8 cellular contexts compared by ENCODE assay signal in genomic region chr9:71911061-71911907, GRCh38. TPM values are rescaled to one million over a fixed set of nuclear protein-coding genes. Genes with fewer than 3 reads are reported as not detected.
A peak's percentile ranks its signal among the peaks of the same experiment; 100 is the strongest.
DNase-seq lines count a peak whose midpoint lies in the region; TF ChIP-seq lines count a peak whose summit lies in the region.

Gene ABHD17B, minus strand, starts transcription at chr9:71911193. Its CDS starts 36,113 bp downstream, at chr9:71875080.
A gene with protein sequence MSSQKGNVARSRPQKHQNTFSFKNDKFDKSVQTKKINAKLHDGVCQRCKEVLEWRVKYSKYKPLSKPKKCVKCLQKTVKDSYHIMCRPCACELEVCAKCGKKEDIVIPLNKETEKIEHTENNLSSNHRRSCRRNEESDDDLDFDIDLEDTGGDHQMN (plus strand): TSS chr9:71911639. CDS start chr9:71911735, 96 bp downstream.

- H3K36me3 ChIP-seq in effector memory CD4-positive, alpha-beta T cell (ENCODE audit: control insufficient read depth, insufficient read depth, low read length) = no peaks in the 10 kb centered on the region

- peak within 1 kb of the TSS; percentile 74 for H3K27ac ChIP-seq in effector memory CD4-positive, alpha-beta T cell (ENCODE audit: insufficient read depth, low read length, poor library complexity, severe bottlenecking)

- DNase-seq in CMK (ENCODE audit: low read depth) (peak; percentile 79), GM20000 (ENCODE audit: low spot score) (peak; percentile 97), HT-29 (ENCODE audit: low spot score) (peak; percentile 99), NOMO-1 (lab: John Stamatoyannopoulos, UW; ENCODE audit: unreplicated experiment in 2 of 2) (peak; percentile 90 to 95), lung microvascular endothelial cell (ENCODE audit: low read depth in 2 of 2) (peak; percentile 99)
- peak; percentile 91 to 94 for DNase-seq in activated CD8-positive, alpha-beta memory T cell treated with anti-CD3 and anti-CD28 coated beads for 4 hours (ENCODE audit: low read depth in 2 of 2)
- DNase-seq in effector memory CD4-positive, alpha-beta T cell = peak; percentile 90 to 97 (median 96)
- DNase-seq in stimulated activated CD4-positive, alpha-beta T cell treated with anti-CD3 and anti-CD28 coated beads, TNF-alpha, amount 100 ng/mL, for 48 hours (ENCODE audit: low read depth in 3 of 3) = peak; percentile 92 to 95 (median 93)

- H3K4me3 ChIP-seq in effector memory CD4-positive, alpha-beta T cell (ENCODE audit: insufficient read depth, low read depth, low read length, poor library complexity, severe bottlenecking) = peak within 1 kb of the TSS; percentile 89

- H3K4me1 ChIP-seq in effector memory CD4-positive, alpha-beta T cell (ENCODE audit: control insufficient read depth, insufficient read depth, low read length, poor library complexity, severe bottlenecking) = peaks cover 5% of the 10 kb centered on the region

- H3K27me3 ChIP-seq in effector memory CD4-positive, alpha-beta T cell (replicated peaks; ENCODE audit: control insufficient read depth, insufficient read depth, low read length, poor library complexity, severe bottlenecking) = no peaks in the 10 kb centered on the region

- TF ChIP-seq CTCF in GM20000 (IDR thresholded peaks at IDR 0.05; ENCODE audit: extremely low read depth, missing control alignments) = no peak

- H3K9me3 ChIP-seq in effector memory CD4-positive, alpha-beta T cell (ENCODE audit: control insufficient read depth, low read length) = no peaks in the 10 kb centered on the region

RNA-seq across cellular contexts. Expression of gene ABHD17B, which starts in this region (rescaled TPM):
- 20.0 and 21.8 TPM in 2 replicates for total RNA-seq in HT-29 (2014; rRNA removed; shearing (Covaris generic))
- total RNA-seq in lung microvascular endothelial cell = 45.5 and 92.9 TPM in 2 replicates

RNA-seq across cellular contexts. Expression of the second gene that starts in this region (rescaled TPM):
- 7.5 and 10.2 TPM in 2 replicates for total RNA-seq in HT-29 (2014; rRNA removed; shearing (Covaris generic))
- 11.9 and 12.4 TPM in 2 replicates for total RNA-seq in lung microvascular endothelial cell

Comparison
In these comparisons a context has a peak if more than half of its experiments do, and no peak if none do; other contexts are left out.
1. Peak in every context shown above with its lines: DNase-seq, H3K4me3 ChIP-seq and H3K27ac ChIP-seq.